In genomic region chr14:52020866-52021717, GRCh38 we compare ENCODE assay signal across 12 cellular contexts. TPM values are rescaled to one million over a fixed set of nuclear protein-coding genes. Genes with fewer than 3 reads are reported as not detected.
DNase-seq lines count a peak whose midpoint lies in the region; ATAC-seq, FAIRE-seq and TF ChIP-seq lines count a peak whose summit lies in the region.
"Had no signal": no experiment of that assay in that cellular context is flagged by ENCODE, and none has a peak within 500 bp of the region (broad histone marks: within the 10 kb centered on the region; RNA-seq: fewer than 3 reads in every experiment).

No MANE protein-coding gene starts in this region.

- H3K9me3 Mint-ChIP-seq in WTC11, result peaks cover 13% of the 10 kb centered on the region

- H3K4me1 Mint-ChIP-seq in WTC11, result peaks cover 30% of the 10 kb centered on the region

- CTCF ChIA-PET in WTC11 (lab: Charles Lee), result interaction anchor here (0.7 to 2.0 kb wide), 7 partner anchors 23 to 252 kb away, joined by 3 to 8 read pairs (median 5); partner anchors contain the start of gene NID2

- H3K36me3 ChIP-seq in heart right ventricle (peaks cover 0 to 49% (median 21%) of the 10 kb centered on the region in 9 donors), hepatocyte (replicated peaks; ENCODE audit: insufficient read depth, low read depth) (no peaks in the 10 kb centered on the region)

- no peaks in the 10 kb centered on the region for H3K79me2 ChIP-seq in hepatocyte

- ATAC-seq in heart right ventricle (peak in 7 of 8 donors; percentile 18 to 72 (median 36)), Right ventricle myocardium superior (ENCODE audit: poor library complexity) (no peak), WTC11 (peak; percentile 81)
- ATAC-seq: gastroesophageal sphincter had no signal

- POLR2A ChIA-PET in WTC11 (lab: Charles Lee), result interaction anchor here (0.6 kb wide), 2 partner anchors 8 to 599 kb away, joined by 3 read pairs; no protein-coding TSS in a partner anchor

- H3K4me1 ChIP-seq in heart right ventricle (peaks cover 15 to 100% (median 90%) of the 10 kb centered on the region in 9 donors), hepatocyte (ENCODE audit: insufficient read depth) (peaks cover 6% of the 10 kb centered on the region)

- no peaks in the 10 kb centered on the region for H4K20me1 ChIP-seq in hepatocyte (ENCODE audit: insufficient read depth, poor library complexity, severe bottlenecking)

- TF ChIP-seq CTCF in heart right ventricle (IDR thresholded peaks at IDR 0.05) (no peak), WTC11 (IDR thresholded peaks at IDR 0.05) (no peak), hepatocyte (IDR thresholded peaks at IDR 0.05; ENCODE audit: poor library complexity) (no peak)

- H2AFZ ChIP-seq in hepatocyte, result no peak overlapping the region

- 38 to 44% methylated on average over 7 of the region's 7 CpGs for WGBS in heart right ventricle, 2 donors
- 53% methylated on average over 7 of the region's 7 CpGs for WGBS in hepatocyte (ENCODE audit: low lambda C conversion rate, missing lambda C conversion rate)

- H3K27ac Mint-ChIP-seq in WTC11, result peak overlapping the region; percentile 22; the same call in 1 of the 2 replicates

- H3K27ac ChIP-seq in heart right ventricle (peak overlapping the region in 9 of 10 donors; percentile 33 to 75 (median 71)), hepatocyte (peak overlapping the region; percentile 17)
- H3K27ac ChIP-seq: KMS-11 had no signal

- no peak overlapping the region for H3K4me3 Mint-ChIP-seq in WTC11

- H3K9me3 ChIP-seq in heart right ventricle (peaks cover 0 to 4% (median 0%) of the 10 kb centered on the region in 11 donors), hepatocyte (ENCODE audit: low read depth) (no peaks in the 10 kb centered on the region)
- H3K9me3 ChIP-seq: gastroesophageal sphincter had no signal

- DNase-seq in heart right ventricle, result no peak
- DNase-seq in Right ventricle myocardium superior, result no peak
- DNase-seq in WTC11 (ENCODE audit: low spot score), result no peak
- no peak for DNase-seq in hepatocyte (ENCODE audit: low spot score)
- DNase-seq in urothelium cell line (ENCODE audit: low spot score), result no peak
- DNase-seq in NCI-H1092 treated with DMSO at 0.1 percent for 48 hours (lab: John Stamatoyannopoulos, UW), result no peak
- DNase-seq in SKM-1 treated with dmso at 0.1 percent for 144 hours (lab: John Stamatoyannopoulos, UW; ENCODE audit: unreplicated experiment), result no peak
- DNase-seq in stimulated activated naive CD4-positive, alpha-beta T cell treated with Interleukin-2 at 50 U/mL for 16 hours (lab: John Stamatoyannopoulos, UW), result no peak
- DNase-seq: DMS53, NCI-H2081 treated with DMSO at 0.1 percent for 48 hours had no signal

- intact Hi-C loops in heart right ventricle (cut with DNase I), result loop anchor here in 1 of 10 donors (5.0 kb wide), 1 partner anchor 46 kb away; the partner anchor contains the start of gene NID2
- intact Hi-C loops in Right ventricle myocardium superior (cut with DNase I), result no loop called here

- H3K4me3 ChIP-seq in heart right ventricle, result peak overlapping the region in 2 of 10 donors; percentile 3 to 5
- H3K4me3 ChIP-seq in hepatocyte, result no peak overlapping the region
- H3K4me3 ChIP-seq: gastroesophageal sphincter had no signal

- FAIRE-seq in urothelium cell line (lab: Jason Lieb, UNC), result peak; percentile 79

- H3K27me3 ChIP-seq in heart right ventricle, result no peaks in the 10 kb centered on the region
- no peaks in the 10 kb centered on the region for H3K27me3 ChIP-seq in hepatocyte
- H3K27me3 ChIP-seq: gastroesophageal sphincter had no signal

- no peak overlapping the region for H3K4me2 ChIP-seq in hepatocyte
- H3K4me2 ChIP-seq: KMS-11 had no signal

- no peaks in the 10 kb centered on the region; the same call in 1 of the 2 replicates for H3K27me3 Mint-ChIP-seq in WTC11 (ENCODE audit: low read depth)

- no peaks in the 10 kb centered on the region; the same call in 1 of the 2 replicates for H3K36me3 Mint-ChIP-seq in WTC11

- H3K9me2 ChIP-seq in hepatocyte (replicated peaks; ENCODE audit: insufficient read depth), result no peaks in the 10 kb centered on the region

TF ChIP-seq in WTC11, 78 proteins besides CTCF, POLR2A, EP300 and RAD21:
- no peak for TF ChIP-seq ELF4 (CRISPR knock-in tag; IDR thresholded peaks at IDR 0.05; ENCODE audit: low read depth)
- TF ChIP-seq MXD4 (CRISPR knock-in tag; IDR thresholded peaks at IDR 0.05; ENCODE audit: borderline replicate concordance), result no peak
- no peak for TF ChIP-seq RORB (CRISPR knock-in tag; IDR thresholded peaks at IDR 0.05)
TF ChIP-seq in WTC11: peak in this region for 0.

RNA-seq across cellular contexts. Expression of gene RTRAF, which starts 31.7 kb away (rescaled TPM):
- total RNA-seq in heart right ventricle (100 to 1,000 TPM; 181 to 258 (median 214) TPM), Right ventricle myocardium superior (218 TPM), WTC11 (2021) (282 to 302 TPM (median 294 TPM) in 3 replicates), hepatocyte (94.7 and 96.8 TPM in 2 replicates)
- polyA plus RNA-seq in heart right ventricle (100 to 1,000 TPM; 178 to 276 TPM), hepatocyte (177 and 194 TPM in 2 replicates)

RNA-seq across cellular contexts. Expression of gene NID2, which starts 47.8 kb away (rescaled TPM):
- total RNA-seq in heart right ventricle, result 10 to 100 TPM; 26.6 to 66.0 (median 39.2) TPM
- polyA plus RNA-seq in heart right ventricle, result 10 to 100 TPM; 15.1 to 29.8 TPM
- total RNA-seq in Right ventricle myocardium superior, result 39.5 TPM
- 5.4 to 8.5 TPM (median 6.3 TPM) in 3 replicates for total RNA-seq in WTC11 (2021)
- total RNA-seq in hepatocyte, result 43.1 and 52.8 TPM in 2 replicates
- 60.4 and 65.7 TPM in 2 replicates for polyA plus RNA-seq in hepatocyte
